11 cellular contexts compared by ENCODE assay signal in genomic region chr5:151492729-151493128, GRCh38. TPM values are rescaled to one million over a fixed set of nuclear protein-coding genes. Genes with fewer than 3 reads are reported as not detected.
DNase-seq lines count a peak whose midpoint lies in the region; ATAC-seq and TF ChIP-seq lines count a peak whose summit lies in the region.
"Had no signal": no experiment of that assay in that cellular context is flagged by ENCODE, and none has a peak within 500 bp of the region (broad histone marks: within the 10 kb centered on the region; RNA-seq: fewer than 3 reads in every experiment).

No MANE protein-coding gene starts in this region.

- CTCF ChIA-PET in AG04449 (lab: Yijun Ruan, JAX) = interaction anchor here (0.9 to 2.8 kb wide), 6 partner anchors 9 to 159 kb away, joined by 3 to 15 read pairs (median 8); partner anchors contain the start of gene SLC36A1
- CTCF ChIA-PET in HEK293T (lab: Yijun Ruan, JAX) = interaction anchor here (0.8 to 1.3 kb wide), 2 partner anchors 31 to 159 kb away, joined by 3 to 4 read pairs; no protein-coding TSS in a partner anchor

- peak; percentile 36 for DNase-seq in AG04449 (ENCODE audit: low read depth, low spot score)
- peak; percentile 63 for DNase-seq in HCEC 1CT
- peak; percentile 56 for DNase-seq in amniotic epithelial cell (ENCODE audit: low read depth)
- DNase-seq in left ventricle myocardium superior = no peak
- DNase-seq in iPS-NIHi7 (ENCODE audit: extremely low spot score) = no peak
- DNase-seq in HEK293T (ENCODE audit: extremely low spot score) = no peak
- no peak for DNase-seq in DMS 273 (lab: John Stamatoyannopoulos, UW; ENCODE audit: unreplicated experiment)
- DNase-seq: central memory CD4-positive, alpha-beta T cell; KG1; posterior cingulate gyrus had no signal

- TF ChIP-seq CTCF in AG04449 (IDR thresholded peaks at IDR 0.05; ENCODE audit: insufficient read depth, low read length, missing control alignments) = no peak

- intact Hi-C loops in left ventricle myocardium superior (cut with micrococcal nuclease) = no loop called here

- POLR2A ChIA-PET in AG04449 (lab: Yijun Ruan, JAX) (interaction anchor here (0.9 to 1.4 kb wide), 2 partner anchors 12 to 45 kb away, joined by 3 to 6 read pairs; partner anchors contain the start of gene SLC36A1), HEK293T (lab: Yijun Ruan, JAX) (no interaction called here)

- peak; percentile 67 for ATAC-seq in left ventricle myocardium superior
- no peak for ATAC-seq in GM18868 (IDR thresholded peaks at IDR 0.05; ENCODE audit: unreplicated experiment)

- H3K4me3 ChIP-seq in AG04449 (ENCODE audit: low read depth, low read length) = no peak overlapping the region

TF ChIP-seq in HEK293T, 16 proteins besides CTCF, POLR2A, EP300 and RAD21:
- TF ChIP-seq LEF1 (IDR thresholded peaks at IDR 0.05; ENCODE audit: borderline replicate concordance) (no peak), ZNF384 (IDR thresholded peaks at IDR 0.05) (no peak), FOXK2 (IDR thresholded peaks at IDR 0.05) (no peak)

RNA-seq across cellular contexts. Expression of gene SLC36A1, which starts 45.3 kb away (rescaled TPM):
- total RNA-seq in left ventricle myocardium superior = 4.1 TPM

Comparison
In these comparisons a context has a peak if more than half of its experiments do, and no peak if none do; other contexts are left out.
1. DNase-seq: peak in AG04449 (single experiment), HCEC 1CT (single experiment) and amniotic epithelial cell (single experiment); none in left ventricle myocardium superior (single experiment), iPS-NIHi7 (single experiment), HEK293T (single experiment) and DMS 273 (single experiment).